ENCODE assay signal across 3 cellular contexts in the genomic region with DNA sequence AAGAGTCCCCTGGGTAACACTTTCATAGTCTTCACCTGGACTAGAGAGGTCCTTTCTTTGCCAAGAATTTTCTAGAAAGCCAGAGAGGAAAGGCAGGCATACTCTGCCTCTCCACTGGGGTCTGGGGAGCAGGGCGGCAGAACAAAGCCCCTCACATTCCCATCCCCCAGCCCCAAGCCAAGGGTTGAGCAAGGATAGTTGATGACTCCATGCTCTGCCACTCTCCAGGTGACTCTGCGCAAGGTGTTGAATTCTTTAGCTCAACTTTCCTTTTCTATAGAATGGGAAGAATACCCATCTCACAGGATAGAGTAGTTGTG.
TF ChIP-seq lines count a peak whose summit lies in the region.

No MANE protein-coding gene starts in this region.

TF ChIP-seq in SK-N-SH, 30 proteins besides CTCF, POLR2A, EP300 and RAD21 (continues in another document):
- no peak for TF ChIP-seq GATA2 (CRISPR knock-in tag; IDR thresholded peaks at IDR 0.05)
- TF ChIP-seq SIN3A (IDR thresholded peaks at IDR 0.05; ENCODE audit: borderline replicate concordance, low read depth, low read length), result no peak
- no peak for TF ChIP-seq NRF1 (IDR thresholded peaks at IDR 0.05; ENCODE audit: low read depth, low read length)
- TF ChIP-seq TEAD4 (IDR thresholded peaks at IDR 0.05; ENCODE audit: borderline replicate concordance, insufficient read depth), result no peak
- TF ChIP-seq, protein P1, sequence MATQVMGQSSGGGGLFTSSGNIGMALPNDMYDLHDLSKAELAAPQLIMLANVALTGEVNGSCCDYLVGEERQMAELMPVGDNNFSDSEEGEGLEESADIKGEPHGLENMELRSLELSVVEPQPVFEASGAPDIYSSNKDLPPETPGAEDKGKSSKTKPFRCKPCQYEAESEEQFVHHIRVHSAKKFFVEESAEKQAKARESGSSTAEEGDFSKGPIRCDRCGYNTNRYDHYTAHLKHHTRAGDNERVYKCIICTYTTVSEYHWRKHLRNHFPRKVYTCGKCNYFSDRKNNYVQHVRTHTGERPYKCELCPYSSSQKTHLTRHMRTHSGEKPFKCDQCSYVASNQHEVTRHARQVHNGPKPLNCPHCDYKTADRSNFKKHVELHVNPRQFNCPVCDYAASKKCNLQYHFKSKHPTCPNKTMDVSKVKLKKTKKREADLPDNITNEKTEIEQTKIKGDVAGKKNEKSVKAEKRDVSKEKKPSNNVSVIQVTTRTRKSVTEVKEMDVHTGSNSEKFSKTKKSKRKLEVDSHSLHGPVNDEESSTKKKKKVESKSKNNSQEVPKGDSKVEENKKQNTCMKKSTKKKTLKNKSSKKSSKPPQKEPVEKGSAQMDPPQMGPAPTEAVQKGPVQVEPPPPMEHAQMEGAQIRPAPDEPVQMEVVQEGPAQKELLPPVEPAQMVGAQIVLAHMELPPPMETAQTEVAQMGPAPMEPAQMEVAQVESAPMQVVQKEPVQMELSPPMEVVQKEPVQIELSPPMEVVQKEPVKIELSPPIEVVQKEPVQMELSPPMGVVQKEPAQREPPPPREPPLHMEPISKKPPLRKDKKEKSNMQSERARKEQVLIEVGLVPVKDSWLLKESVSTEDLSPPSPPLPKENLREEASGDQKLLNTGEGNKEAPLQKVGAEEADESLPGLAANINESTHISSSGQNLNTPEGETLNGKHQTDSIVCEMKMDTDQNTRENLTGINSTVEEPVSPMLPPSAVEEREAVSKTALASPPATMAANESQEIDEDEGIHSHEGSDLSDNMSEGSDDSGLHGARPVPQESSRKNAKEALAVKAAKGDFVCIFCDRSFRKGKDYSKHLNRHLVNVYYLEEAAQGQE (IDR thresholded peaks at IDR 0.05; ENCODE audit: low read depth, low read length), result no peak
- no peak for TF ChIP-seq CHD2 (IDR thresholded peaks at IDR 0.05; ENCODE audit: low read length, partially characterized antibody)
- TF ChIP-seq MEF2A (IDR thresholded peaks at IDR 0.05; ENCODE audit: borderline replicate concordance, low read depth), result no peak
- TF ChIP-seq FOSL2 (IDR thresholded peaks at IDR 0.05; ENCODE audit: borderline replicate concordance, low read depth), result no peak
- TF ChIP-seq, protein P2, sequence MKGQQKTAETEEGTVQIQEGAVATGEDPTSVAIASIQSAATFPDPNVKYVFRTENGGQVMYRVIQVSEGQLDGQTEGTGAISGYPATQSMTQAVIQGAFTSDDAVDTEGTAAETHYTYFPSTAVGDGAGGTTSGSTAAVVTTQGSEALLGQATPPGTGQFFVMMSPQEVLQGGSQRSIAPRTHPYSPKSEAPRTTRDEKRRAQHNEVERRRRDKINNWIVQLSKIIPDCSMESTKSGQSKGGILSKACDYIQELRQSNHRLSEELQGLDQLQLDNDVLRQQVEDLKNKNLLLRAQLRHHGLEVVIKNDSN (IDR thresholded peaks at IDR 0.05; ENCODE audit: borderline replicate concordance, low read depth), result no peak
- no peak for TF ChIP-seq FOXM1 (IDR thresholded peaks at IDR 0.05; ENCODE audit: low read depth)
- TF ChIP-seq TCF12 (IDR thresholded peaks at IDR 0.05), result no peak
- TF ChIP-seq TAF1 (IDR thresholded peaks at IDR 0.05; ENCODE audit: borderline replicate concordance, low read depth, low read length), result no peak
- TF ChIP-seq SMC3 (IDR thresholded peaks at IDR 0.05; ENCODE audit: low read depth, low read length), result no peak
- TF ChIP-seq, protein P3, sequence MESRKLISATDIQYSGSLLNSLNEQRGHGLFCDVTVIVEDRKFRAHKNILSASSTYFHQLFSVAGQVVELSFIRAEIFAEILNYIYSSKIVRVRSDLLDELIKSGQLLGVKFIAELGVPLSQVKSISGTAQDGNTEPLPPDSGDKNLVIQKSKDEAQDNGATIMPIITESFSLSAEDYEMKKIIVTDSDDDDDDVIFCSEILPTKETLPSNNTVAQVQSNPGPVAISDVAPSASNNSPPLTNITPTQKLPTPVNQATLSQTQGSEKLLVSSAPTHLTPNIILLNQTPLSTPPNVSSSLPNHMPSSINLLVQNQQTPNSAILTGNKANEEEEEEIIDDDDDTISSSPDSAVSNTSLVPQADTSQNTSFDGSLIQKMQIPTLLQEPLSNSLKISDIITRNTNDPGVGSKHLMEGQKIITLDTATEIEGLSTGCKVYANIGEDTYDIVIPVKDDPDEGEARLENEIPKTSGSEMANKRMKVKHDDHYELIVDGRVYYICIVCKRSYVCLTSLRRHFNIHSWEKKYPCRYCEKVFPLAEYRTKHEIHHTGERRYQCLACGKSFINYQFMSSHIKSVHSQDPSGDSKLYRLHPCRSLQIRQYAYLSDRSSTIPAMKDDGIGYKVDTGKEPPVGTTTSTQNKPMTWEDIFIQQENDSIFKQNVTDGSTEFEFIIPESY (IDR thresholded peaks at IDR 0.05; ENCODE audit: borderline replicate concordance, low read depth), result no peak

TF ChIP-seq in SK-N-SH treated with all-trans-retinoic acid at 6 μM for 48 hours, 23 proteins besides CTCF, POLR2A, EP300 and RAD21:
- TF ChIP-seq CSDC2 (CRISPR knock-in tag; IDR thresholded peaks at IDR 0.05) (no peak), GLIS3 (CRISPR knock-in tag; IDR thresholded peaks at IDR 0.05) (no peak), ZC3H10 (CRISPR knock-in tag; IDR thresholded peaks at IDR 0.05) (no peak), TCF4 (CRISPR knock-in tag; IDR thresholded peaks at IDR 0.05; ENCODE audit: borderline replicate concordance) (no peak), ZNF565 (CRISPR knock-in tag; conservative IDR thresholded peaks at IDR 0.05; ENCODE audit: low read depth) (no peak)
- TF ChIP-seq, protein P4, sequence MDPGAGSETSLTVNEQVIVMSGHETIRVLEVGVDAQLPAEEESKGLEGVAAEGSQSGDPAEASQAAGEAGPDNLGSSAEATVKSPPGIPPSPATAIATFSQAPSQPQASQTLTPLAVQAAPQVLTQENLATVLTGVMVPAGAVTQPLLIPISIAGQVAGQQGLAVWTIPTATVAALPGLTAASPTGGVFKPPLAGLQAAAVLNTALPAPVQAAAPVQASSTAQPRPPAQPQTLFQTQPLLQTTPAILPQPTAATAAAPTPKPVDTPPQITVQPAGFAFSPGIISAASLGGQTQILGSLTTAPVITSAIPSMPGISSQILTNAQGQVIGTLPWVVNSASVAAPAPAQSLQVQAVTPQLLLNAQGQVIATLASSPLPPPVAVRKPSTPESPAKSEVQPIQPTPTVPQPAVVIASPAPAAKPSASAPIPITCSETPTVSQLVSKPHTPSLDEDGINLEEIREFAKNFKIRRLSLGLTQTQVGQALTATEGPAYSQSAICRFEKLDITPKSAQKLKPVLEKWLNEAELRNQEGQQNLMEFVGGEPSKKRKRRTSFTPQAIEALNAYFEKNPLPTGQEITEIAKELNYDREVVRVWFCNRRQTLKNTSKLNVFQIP (CRISPR knock-in tag; IDR thresholded peaks at IDR 0.05; ENCODE audit: borderline replicate concordance, low read depth), result no peak

TF ChIP-seq in HepG2, 621 proteins besides CTCF, POLR2A, EP300 and RAD21:
- TF ChIP-seq PHB2 (IDR thresholded peaks at IDR 0.05; ENCODE audit: partially characterized antibody) (no peak), ATF7-NPFF (CRISPR knock-in tag; IDR thresholded peaks at IDR 0.05; ENCODE audit: low read depth) (no peak), TBP (CRISPR knock-in tag; IDR thresholded peaks at IDR 0.05) (no peak), TEAD3 (CRISPR knock-in tag; optimal IDR thresholded peaks at IDR 0.05; ENCODE audit: borderline replicate concordance) (no peak)
- TF ChIP-seq, protein P5, sequence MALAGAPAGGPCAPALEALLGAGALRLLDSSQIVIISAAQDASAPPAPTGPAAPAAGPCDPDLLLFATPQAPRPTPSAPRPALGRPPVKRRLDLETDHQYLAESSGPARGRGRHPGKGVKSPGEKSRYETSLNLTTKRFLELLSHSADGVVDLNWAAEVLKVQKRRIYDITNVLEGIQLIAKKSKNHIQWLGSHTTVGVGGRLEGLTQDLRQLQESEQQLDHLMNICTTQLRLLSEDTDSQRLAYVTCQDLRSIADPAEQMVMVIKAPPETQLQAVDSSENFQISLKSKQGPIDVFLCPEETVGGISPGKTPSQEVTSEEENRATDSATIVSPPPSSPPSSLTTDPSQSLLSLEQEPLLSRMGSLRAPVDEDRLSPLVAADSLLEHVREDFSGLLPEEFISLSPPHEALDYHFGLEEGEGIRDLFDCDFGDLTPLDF (CRISPR knock-in tag; IDR thresholded peaks at IDR 0.05), result no peak
- TF ChIP-seq, protein P6, sequence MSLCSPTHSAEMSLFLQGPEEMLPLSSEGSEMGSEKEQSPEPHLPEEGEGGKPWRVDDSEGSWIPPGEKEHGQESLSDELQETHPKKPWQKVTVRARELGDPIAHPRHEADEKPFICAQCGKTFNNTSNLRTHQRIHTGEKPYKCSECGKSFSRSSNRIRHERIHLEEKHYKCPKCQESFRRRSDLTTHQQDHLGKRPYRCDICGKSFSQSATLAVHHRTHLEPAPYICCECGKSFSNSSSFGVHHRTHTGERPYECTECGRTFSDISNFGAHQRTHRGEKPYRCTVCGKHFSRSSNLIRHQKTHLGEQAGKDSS (CRISPR knock-in tag; IDR thresholded peaks at IDR 0.05; ENCODE audit: borderline replicate concordance, low read depth), result no peak
